Comparison of ENCODE assay signal across 19 cellular contexts in the genomic region with DNA sequence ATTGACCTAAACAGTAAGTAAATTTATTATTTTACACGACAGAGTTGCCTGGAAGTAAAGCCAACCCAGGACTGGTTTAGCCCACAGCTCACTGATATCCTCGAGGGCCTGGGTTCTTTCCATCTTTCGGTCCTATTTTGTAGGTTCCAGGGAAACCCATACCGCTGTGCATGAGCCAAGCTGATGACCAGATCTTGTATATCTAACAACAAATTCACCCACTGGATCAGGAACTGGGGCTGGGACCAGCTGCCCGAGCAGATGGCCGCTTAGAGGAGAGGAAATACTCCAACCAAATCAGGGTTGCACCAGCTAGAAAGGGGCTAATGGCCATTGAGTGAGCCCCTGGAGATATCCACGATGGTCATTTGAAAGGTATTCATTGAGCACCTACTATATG.
DNase-seq lines count a peak whose midpoint lies in the region; ATAC-seq and TF ChIP-seq lines count a peak whose summit lies in the region.
"Had no signal": no experiment of that assay in that cellular context is flagged by ENCODE, and none has a peak within 500 bp of the region (broad histone marks: within the 10 kb centered on the region; RNA-seq: fewer than 3 reads in every experiment).

No MANE protein-coding gene starts in this region.

- no peak for TF ChIP-seq CTCF in CD4-positive, alpha-beta T cell (IDR thresholded peaks at IDR 0.05)
- TF ChIP-seq CTCF in activated B cell treated with CpG ODN at 0.5 μM for 24 hours (IDR thresholded peaks at IDR 0.05) (no peak), glutamatergic neuron (IDR thresholded peaks at IDR 0.05; ENCODE audit: partially characterized antibody, unreplicated experiment) (no peak), sigmoid colon (IDR thresholded peaks at IDR 0.05) (no peak)

- H3K4me1 Mint-ChIP-seq in T-helper 1 cell treated with Interleukin-12 subunit alpha and Interleukin-12 subunit beta and Interleukin-4 antibody, amounts not matched to agents 30 μg/mL and 1 μg/mL, for 36 hours (ENCODE audit: low read depth) = peaks cover 34% of the 10 kb centered on the region
- H3K4me1 Mint-ChIP-seq in CD4-positive, alpha-beta T cell (ENCODE audit: low read depth) = peaks cover 79% of the 10 kb centered on the region
- H3K4me1 Mint-ChIP-seq in activated B cell treated with CpG ODN at 0.5 μM for 24 hours (peaks cover 81% of the 10 kb centered on the region), glutamatergic neuron (ENCODE audit: low read depth, unreplicated experiment) (peaks cover 46% of the 10 kb centered on the region)

- intact Hi-C loops in CD4-positive, alpha-beta T cell (cut with DNase I, micrococcal nuclease) = loop anchor here in 1 of 2 experiments (5.0 kb wide), 1 partner anchor 35 kb away; no protein-coding TSS in a partner anchor
- intact Hi-C loops in activated B cell treated with CpG ODN at 0.5 μM for 24 hours (cut with micrococcal nuclease) = loop anchor here (1.0 to 2.0 kb wide), 2 partner anchors 10 to 19 kb away; no protein-coding TSS in a partner anchor
- intact Hi-C loops in sigmoid colon (cut with DNase I) = no loop called here

- POLR2A ChIA-PET in CD4-positive, alpha-beta T cell (lab: Charles Lee) = interaction anchor here (0.8 to 4.5 kb wide), 19 partner anchors 11 to 197 kb away, joined by 3 to 28 read pairs (median 4); no protein-coding TSS in a partner anchor
- POLR2A ChIA-PET in activated B cell treated with CpG ODN at 0.5 μM for 24 hours (lab: Charles Lee) = interaction anchor here (0.5 to 1.3 kb wide), 7 partner anchors 12 to 61 kb away, joined by 3 to 5 read pairs (median 4); no protein-coding TSS in a partner anchor

- H3K27ac ChIP-seq in CD4-positive, alpha-beta T cell (ENCODE audit: low read depth, low read length) = peak overlapping the region; percentile 6
- H3K27ac ChIP-seq in sigmoid colon = no peak overlapping the region
- H3K27ac ChIP-seq: prostate gland, SJCRH30 had no signal

- no peak overlapping the region for H3K4me3 Mint-ChIP-seq in T-helper 1 cell treated with Interleukin-12 subunit alpha and Interleukin-12 subunit beta and Interleukin-4 antibody, amounts not matched to agents 30 μg/mL and 1 μg/mL, for 36 hours
- H3K4me3 Mint-ChIP-seq in CD4-positive, alpha-beta T cell = no peak overlapping the region
- H3K4me3 Mint-ChIP-seq in activated B cell treated with CpG ODN at 0.5 μM for 24 hours = no peak overlapping the region
- peak overlapping the region; percentile 3 for H3K4me3 Mint-ChIP-seq in glutamatergic neuron (ENCODE audit: unreplicated experiment)

- CTCF ChIA-PET in CD4-positive, alpha-beta T cell (lab: Charles Lee) = no interaction called here
- CTCF ChIA-PET in activated B cell treated with CpG ODN at 0.5 μM for 24 hours (lab: Charles Lee) = interaction anchor here (0.9 kb wide), 1 partner anchor 8 kb away, joined by 3 read pairs; no protein-coding TSS in a partner anchor

- no peaks in the 10 kb centered on the region for H3K36me3 ChIP-seq in sigmoid colon
- H3K36me3 ChIP-seq: neutrophil, prostate gland, SJCRH30 had no signal

- H3K4me1 ChIP-seq in sigmoid colon = peaks cover 0 to 20% (median 7%) of the 10 kb centered on the region in 4 donors
- H3K4me1 ChIP-seq: prostate gland had no signal

- DNase-seq in T-helper 1 cell (no peak), activated B cell treated with CpG ODN at 0.5 μM for 24 hours (no peak), glutamatergic neuron (peak; percentile 43), sigmoid colon (no peak), NCI-H526 treated with DMSO at 0.1 percent for 48 hours (lab: John Stamatoyannopoulos, UW) (no peak)
- DNase-seq in CD4-positive, alpha-beta T cell = no peak
- DNase-seq: activated CD8-positive, alpha-beta memory T cell treated with anti-CD3 and anti-CD28 coated beads, Interleukin-2, amount 50 U/mL, for 48 hours; AML-193; COR-L47; DMS79 treated with DMSO at 0.1 percent for 48 hours; H7; kidney glomerular epithelial cell; NCI-H146; NCI-H510A; SJCRH30 had no signal

- H3K9me3 ChIP-seq in CD4-positive, alpha-beta T cell (ENCODE audit: control insufficient read depth, low read length) = no peaks in the 10 kb centered on the region
- no peaks in the 10 kb centered on the region for H3K9me3 ChIP-seq in sigmoid colon
- H3K9me3 ChIP-seq: neutrophil, prostate gland had no signal

- ATAC-seq in CD4-positive, alpha-beta T cell (ENCODE audit: poor library complexity) = no peak
- ATAC-seq in activated B cell treated with CpG ODN at 0.5 μM for 24 hours (ENCODE audit: low read depth) (no peak), GM21360 (IDR thresholded peaks at IDR 0.05; ENCODE audit: unreplicated experiment) (no peak)

- H3K27me3 ChIP-seq in CD4-positive, alpha-beta T cell (ENCODE audit: control insufficient read depth, insufficient read depth, low read length) = no peaks in the 10 kb centered on the region
- no peaks in the 10 kb centered on the region for H3K27me3 ChIP-seq in sigmoid colon
- H3K27me3 ChIP-seq: neutrophil, SJCRH30 had no signal

- no peaks in the 10 kb centered on the region for H3K9me3 Mint-ChIP-seq in T-helper 1 cell treated with Interleukin-12 subunit alpha and Interleukin-12 subunit beta and Interleukin-4 antibody, amounts not matched to agents 30 μg/mL and 1 μg/mL, for 36 hours
- H3K9me3 Mint-ChIP-seq in CD4-positive, alpha-beta T cell = no peaks in the 10 kb centered on the region
- H3K9me3 Mint-ChIP-seq in activated B cell treated with CpG ODN at 0.5 μM for 24 hours = no peaks in the 10 kb centered on the region
- no peaks in the 10 kb centered on the region for H3K9me3 Mint-ChIP-seq in glutamatergic neuron (ENCODE audit: unreplicated experiment)

- peak overlapping the region; percentile 24 for H3K27ac Mint-ChIP-seq in T-helper 1 cell treated with Interleukin-12 subunit alpha and Interleukin-12 subunit beta and Interleukin-4 antibody, amounts not matched to agents 30 μg/mL and 1 μg/mL, for 36 hours
- H3K27ac Mint-ChIP-seq in CD4-positive, alpha-beta T cell = peak overlapping the region; percentile 84
- peak overlapping the region; percentile 51 for H3K27ac Mint-ChIP-seq in activated B cell treated with CpG ODN at 0.5 μM for 24 hours
- H3K27ac Mint-ChIP-seq in glutamatergic neuron (ENCODE audit: unreplicated experiment) = peak overlapping the region; percentile 4

- TF ChIP-seq POLR2A in sigmoid colon (IDR thresholded peaks at IDR 0.05) = no peak

- TF ChIP-seq EP300 in sigmoid colon (IDR thresholded peaks at IDR 0.05) = no peak

- H3K36me3 Mint-ChIP-seq in T-helper 1 cell treated with Interleukin-12 subunit alpha and Interleukin-12 subunit beta and Interleukin-4 antibody, amounts not matched to agents 30 μg/mL and 1 μg/mL, for 36 hours (ENCODE audit: low read depth) = peaks cover 2% of the 10 kb centered on the region
- no peaks in the 10 kb centered on the region for H3K36me3 Mint-ChIP-seq in CD4-positive, alpha-beta T cell (ENCODE audit: low read depth)
- H3K36me3 Mint-ChIP-seq in activated B cell treated with CpG ODN at 0.5 μM for 24 hours (ENCODE audit: low read depth) (peaks cover 35% of the 10 kb centered on the region), glutamatergic neuron (ENCODE audit: unreplicated experiment) (no peaks in the 10 kb centered on the region)

- no peak overlapping the region for H3K4me3 ChIP-seq in sigmoid colon
- H3K4me3 ChIP-seq: prostate gland, SJCRH30 had no signal

- 89 to 90% methylated on average over 7 of the region's 7 CpGs for WGBS in sigmoid colon, 2 donors

- peaks cover 2% of the 10 kb centered on the region for H3K27me3 Mint-ChIP-seq in T-helper 1 cell treated with Interleukin-12 subunit alpha and Interleukin-12 subunit beta and Interleukin-4 antibody, amounts not matched to agents 30 μg/mL and 1 μg/mL, for 36 hours (ENCODE audit: low read depth)
- H3K27me3 Mint-ChIP-seq in CD4-positive, alpha-beta T cell = no peaks in the 10 kb centered on the region
- no peaks in the 10 kb centered on the region for H3K27me3 Mint-ChIP-seq in activated B cell treated with CpG ODN at 0.5 μM for 24 hours
- no peaks in the 10 kb centered on the region for H3K27me3 Mint-ChIP-seq in glutamatergic neuron (ENCODE audit: unreplicated experiment)

Comparison
In these comparisons a context has a peak if more than half of its experiments do, and no peak if none do; other contexts are left out.
1. H3K27ac Mint-ChIP-seq: peak in every context shown above with its lines; median percentile 84 in CD4-positive, alpha-beta T cell; 51 in activated B cell treated with CpG ODN at 0.5 μM for 24 hours; 24 in T-helper 1 cell treated with Interleukin-12 subunit alpha and Interleukin-12 subunit beta and Interleukin-4 antibody, amounts not matched to agents 30 μg/mL and 1 μg/mL, for 36 hours; 4 in glutamatergic neuron.